8 cellular contexts compared by ENCODE assay signal in the genomic region with DNA sequence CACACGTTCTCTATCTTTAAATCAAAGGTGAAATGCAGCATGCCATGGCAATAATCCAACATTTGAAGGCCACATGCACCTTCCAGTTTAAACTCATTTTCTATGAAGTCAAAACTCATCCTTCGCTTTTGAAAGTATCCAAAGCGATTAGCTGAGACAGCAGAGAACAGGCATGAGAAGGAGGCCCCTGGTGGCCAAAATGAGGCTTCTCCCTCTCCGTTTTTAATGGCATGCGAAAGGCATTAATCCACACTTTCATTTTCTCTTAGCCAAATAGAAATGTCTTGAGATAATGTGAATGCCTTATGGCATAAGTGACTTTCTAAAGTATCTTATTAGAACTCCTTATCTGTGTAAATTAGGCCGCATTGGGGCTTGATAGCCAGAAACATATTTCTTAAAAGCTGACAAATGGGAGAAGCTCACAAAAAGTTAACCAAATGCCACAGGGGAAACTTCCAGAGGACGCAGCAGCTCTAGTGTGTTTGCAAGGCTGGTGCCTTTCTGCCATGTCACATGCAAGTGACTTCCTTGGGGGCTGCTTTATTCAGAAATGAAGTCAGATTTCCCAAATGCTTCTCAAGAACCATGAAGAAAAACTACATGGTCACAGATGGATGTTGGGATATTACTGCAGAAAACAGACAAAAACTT.
DNase-seq lines count a peak whose midpoint lies in the region; ATAC-seq and TF ChIP-seq lines count a peak whose summit lies in the region.

No MANE protein-coding gene starts in this region.

- peaks cover 0 to 11% (median 0%) of the 10 kb centered on the region in 7 donors for H3K4me1 Mint-ChIP-seq in naive thymus-derived CD4-positive, alpha-beta T cell

- H3K36me3 ChIP-seq in esophagus muscularis mucosa: no peaks in the 10 kb centered on the region
- H3K36me3 ChIP-seq in naive thymus-derived CD4-positive, alpha-beta T cell (ENCODE audit: control insufficient read depth in 2 of 3, insufficient read depth in 3 of 3, low read length in 3 of 3): no peaks in the 10 kb centered on the region

- DNase-seq in NCI-H1694 (lab: John Stamatoyannopoulos, UW): peak; percentile 54
- DNase-seq in esophagus muscularis mucosa (ENCODE audit: extremely low spot score): no peak
- DNase-seq in sciatic nerve (ENCODE audit: low spot score): no peak
- no peak for DNase-seq in NCI-H2227 (lab: John Stamatoyannopoulos, UW; ENCODE audit: unreplicated experiment)
- DNase-seq in stimulated activated naive CD4-positive, alpha-beta T cell (lab: John Stamatoyannopoulos, UW): no peak
- DNase-seq in middle frontal gyrus (ENCODE audit: extremely low spot score, low spot score): no peak
- DNase-seq in naive thymus-derived CD4-positive, alpha-beta T cell: no peak

- ATAC-seq in GM18520 (IDR thresholded peaks at IDR 0.05; ENCODE audit: unreplicated experiment): peak; percentile 65
- ATAC-seq in sciatic nerve: peak; percentile 85
- no peak for ATAC-seq in naive thymus-derived CD4-positive, alpha-beta T cell

- CTCF ChIA-PET in naive thymus-derived CD4-positive, alpha-beta T cell (lab: Charles Lee): no interaction called here

- intact Hi-C loops in esophagus muscularis mucosa (cut with DNase I) (no loop called here), sciatic nerve (cut with DNase I) (no loop called here)
- intact Hi-C loops in naive thymus-derived CD4-positive, alpha-beta T cell (cut with micrococcal nuclease): loop anchor here (1.0 kb wide), 2 partner anchors 25 to 178 kb away; no protein-coding TSS in a partner anchor

- H3K9me3 Mint-ChIP-seq in naive thymus-derived CD4-positive, alpha-beta T cell: no peaks in the 10 kb centered on the region

- peaks cover 0 to 27% (median 10%) of the 10 kb centered on the region in 4 donors for H3K4me1 ChIP-seq in esophagus muscularis mucosa
- H3K4me1 ChIP-seq in naive thymus-derived CD4-positive, alpha-beta T cell (ENCODE audit: control insufficient read depth in 2 of 2, insufficient read depth in 2 of 2, low read length in 2 of 2): no peaks in the 10 kb centered on the region

- H3K27ac ChIP-seq in esophagus muscularis mucosa (replicated peaks in 1 of 4): peak overlapping the region; percentile 31 to 65 (median 53)
- H3K27ac ChIP-seq in naive thymus-derived CD4-positive, alpha-beta T cell (ENCODE audit: low read depth, low read length): no peak overlapping the region

- H3K27me3 Mint-ChIP-seq in naive thymus-derived CD4-positive, alpha-beta T cell: peaks cover 0 to 8% (median 0%) of the 10 kb centered on the region in 5 donors

- peak; percentile 68 to 79 (median 72) for TF ChIP-seq CTCF in esophagus muscularis mucosa (IDR thresholded peaks at IDR 0.05)

- POLR2A ChIA-PET in naive thymus-derived CD4-positive, alpha-beta T cell (lab: Charles Lee): no interaction called here

- 19% methylated on average over 7 of the region's 7 CpGs for WGBS in esophagus muscularis mucosa

- no peaks in the 10 kb centered on the region for H3K27me3 ChIP-seq in esophagus muscularis mucosa
- H3K27me3 ChIP-seq in naive thymus-derived CD4-positive, alpha-beta T cell (ENCODE audit: control insufficient read depth in 2 of 2, insufficient read depth in 2 of 2, low read length in 2 of 2): no peaks in the 10 kb centered on the region

- no peak for TF ChIP-seq POLR2A in esophagus muscularis mucosa (IDR thresholded peaks at IDR 0.05; ENCODE audit: low read depth)

- TF ChIP-seq EP300 in esophagus muscularis mucosa (IDR thresholded peaks at IDR 0.05): no peak

- no peak overlapping the region for H3K27ac Mint-ChIP-seq in naive thymus-derived CD4-positive, alpha-beta T cell

- no peaks in the 10 kb centered on the region for H3K9me3 ChIP-seq in esophagus muscularis mucosa
- no peaks in the 10 kb centered on the region for H3K9me3 ChIP-seq in naive thymus-derived CD4-positive, alpha-beta T cell (ENCODE audit: control insufficient read depth in 2 of 3, low read length in 3 of 3)

- peak overlapping the region in 2 of 10 donors; percentile 23 to 71 for H3K4me3 Mint-ChIP-seq in naive thymus-derived CD4-positive, alpha-beta T cell

- H3K4me3 ChIP-seq in esophagus muscularis mucosa: peak overlapping the region; percentile 22 to 39 (median 32)
- H3K4me3 ChIP-seq in naive thymus-derived CD4-positive, alpha-beta T cell (ENCODE audit: low read length): no peak overlapping the region

- H3K36me3 Mint-ChIP-seq in naive thymus-derived CD4-positive, alpha-beta T cell: no peaks in the 10 kb centered on the region

Comparison
In these comparisons a context has a peak if more than half of its experiments do, and no peak if none do; other contexts are left out.
1. intact Hi-C loops: an anchor here in naive thymus-derived CD4-positive, alpha-beta T cell (1.0 kb wide); none called in esophagus muscularis mucosa and sciatic nerve.